ENCODE assay signal across 8 cellular contexts in genomic region chr2:241733391-241734207, GRCh38. TPM values are rescaled to one million over a fixed set of nuclear protein-coding genes. Genes with fewer than 3 reads are reported as not detected.
DNase-seq lines count a peak whose midpoint lies in the region; FAIRE-seq and TF ChIP-seq lines count a peak whose summit lies in the region.

No MANE protein-coding gene starts in this region.

- H3K4me3 ChIP-seq in BE2C (ENCODE audit: low read depth, low read length) (peak overlapping the region; percentile 45), LNCaP clone FGC (ENCODE audit: low read depth, low read length) (peak overlapping the region; percentile 47), ectodermal cell (ENCODE audit: insufficient read depth, low read depth, low read length) (peak overlapping the region; percentile 22), small intestine (ENCODE audit: low read depth in 1 of 2, low read length in 2 of 2) (peak overlapping the region in 1 of 2 donors; percentile 82)

- peaks cover 4% of the 10 kb centered on the region for H3K27me3 Mint-ChIP-seq in nephron (ENCODE audit: low read depth)

- WGBS in ectodermal cell, 2 experiments: 88 to 92% methylated on average over 23 of the region's 23 CpGs
- WGBS in small intestine, 3 donors: 79 to 85% (median 81%) methylated on average over 23 of the region's 23 CpGs

- no peak overlapping the region for H3K27ac Mint-ChIP-seq in nephron

- FAIRE-seq in small intestine (lab: Jason Lieb, UNC): no peak

- H3K27ac ChIP-seq in ectodermal cell (ENCODE audit: insufficient read depth, low read depth, low read length, poor library complexity, severe bottlenecking) (no peak overlapping the region), small intestine (ENCODE audit: low read depth in 1 of 2, low read length in 1 of 2) (no peak overlapping the region)

- H3K4me1 Mint-ChIP-seq in nephron: peaks cover 7% of the 10 kb centered on the region

- H3K4me1 ChIP-seq in BE2C (no peaks in the 10 kb centered on the region), ectodermal cell (ENCODE audit: control insufficient read depth, insufficient read depth, low read length) (no peaks in the 10 kb centered on the region), small intestine (ENCODE audit: control insufficient read depth in 2 of 2, insufficient read depth in 1 of 2, low read depth in 1 of 2, low read length in 1 of 2) (no peaks in the 10 kb centered on the region)

- intact Hi-C loops in posterior vena cava (cut with DNase I): no loop called here

- no peak for TF ChIP-seq CTCF in BE2C (IDR thresholded peaks at IDR 0.05; ENCODE audit: low read depth, low read length)
- no peak for TF ChIP-seq CTCF in LNCaP clone FGC (IDR thresholded peaks at IDR 0.05; ENCODE audit: control insufficient read depth, extremely low read depth, insufficient read depth)
- no peak for TF ChIP-seq CTCF in nephron (IDR thresholded peaks at IDR 0.05; ENCODE audit: unreplicated experiment in 3 of 3)

- H3K4me3 Mint-ChIP-seq in nephron: peak overlapping the region; percentile 74 to 78 (median 75)

- H3K9me3 Mint-ChIP-seq in nephron: no peaks in the 10 kb centered on the region

- H3K36me3 Mint-ChIP-seq in nephron (ENCODE audit: low read depth): peaks cover 5% of the 10 kb centered on the region

- H3K27me3 ChIP-seq in BE2C (no peaks in the 10 kb centered on the region), ectodermal cell (ENCODE audit: control insufficient read depth, insufficient read depth, low read length, poor library complexity, severe bottlenecking) (peaks cover 4% of the 10 kb centered on the region), small intestine (ENCODE audit: control insufficient read depth in 2 of 2, insufficient read depth in 2 of 2, low read length in 2 of 2) (no peaks in the 10 kb centered on the region)

- H3K36me3 ChIP-seq in BE2C (peaks cover 4% of the 10 kb centered on the region; the same call in 1 of the 2 replicates), ectodermal cell (ENCODE audit: control insufficient read depth, insufficient read depth, low read length) (no peaks in the 10 kb centered on the region), small intestine (ENCODE audit: control insufficient read depth in 2 of 2, insufficient read depth in 2 of 2, low read length in 2 of 2) (no peaks in the 10 kb centered on the region)

- DNase-seq in BE2C (no peak), LNCaP clone FGC (ENCODE audit: low read depth) (no peak), small intestine (no peak), EL (no peak), 8988T (no peak), posterior vena cava (ENCODE audit: low spot score) (no peak)

- H3K9me3 ChIP-seq in BE2C: no peaks in the 10 kb centered on the region
- H3K9me3 ChIP-seq in ectodermal cell (ENCODE audit: control insufficient read depth, low read length): no peaks in the 10 kb centered on the region
- no peaks in the 10 kb centered on the region for H3K9me3 ChIP-seq in small intestine (ENCODE audit: control insufficient read depth, low read depth)

RNA-seq across cellular contexts. Expression of gene D2HGDH, which starts 0.8 kb away (rescaled TPM):
- polyA plus RNA-seq in BE2C (2012; ENCODE audit: insufficient read depth, insufficient read length, low read depth): 42.2 TPM
- polyA plus RNA-seq in ectodermal cell (2013, experiment 1 of 4): 21.8 TPM
- polyA plus RNA-seq in ectodermal cell (2013, experiment 2 of 4): 22.8 TPM
- 27.5 TPM for polyA plus RNA-seq in ectodermal cell (2013, experiment 3 of 4)
- polyA plus RNA-seq in ectodermal cell (2013, experiment 4 of 4): 28.1 TPM
- polyA plus RNA-seq in small intestine: 10 to 100 TPM; 19.6 to 35.1 (median 31.9) TPM
- total RNA-seq in posterior vena cava: 10 to 100 TPM; 12.4 to 18.8 TPM

RNA-seq across cellular contexts. Expression of gene ING5, which starts 31.8 kb away (rescaled TPM):
- 58.2 TPM for polyA plus RNA-seq in BE2C (2012; ENCODE audit: insufficient read depth, insufficient read length, low read depth)
- 54.3 TPM for polyA plus RNA-seq in ectodermal cell (2013, experiment 1 of 4)
- polyA plus RNA-seq in ectodermal cell (2013, experiment 2 of 4): 51.0 TPM
- 41.2 TPM for polyA plus RNA-seq in ectodermal cell (2013, experiment 3 of 4)
- polyA plus RNA-seq in ectodermal cell (2013, experiment 4 of 4): 45.0 TPM
- 10 to 100 TPM; 20.3 to 44.1 (median 26.8) TPM for polyA plus RNA-seq in small intestine
- 10 to 100 TPM; 17.5 to 18.6 TPM for total RNA-seq in posterior vena cava

RNA-seq across cellular contexts. Expression of gene GAL3ST2, which starts 43.0 kb away (rescaled TPM):
- 4.8 TPM for polyA plus RNA-seq in BE2C (2012; ENCODE audit: insufficient read depth, insufficient read length, low read depth)
- not detected for polyA plus RNA-seq in ectodermal cell (2013, experiment 1 of 4)
- 0.18 TPM for polyA plus RNA-seq in ectodermal cell (2013, experiment 2 of 4)
- polyA plus RNA-seq in ectodermal cell (2013, experiment 3 of 4): 0.32 TPM
- not detected for polyA plus RNA-seq in ectodermal cell (2013, experiment 4 of 4)
- polyA plus RNA-seq in small intestine: under 1 TPM in 1 of 3 donors, not detected in 2; 0.04 TPM
- total RNA-seq in posterior vena cava: not detected

RNA-seq across cellular contexts. Expression of gene DTYMK, which starts 47.0 kb away (rescaled TPM):
- polyA plus RNA-seq in BE2C (2012; ENCODE audit: insufficient read depth, insufficient read length, low read depth): 71.9 TPM
- 87.3 TPM for polyA plus RNA-seq in ectodermal cell (2013, experiment 1 of 4)
- 87.3 TPM for polyA plus RNA-seq in ectodermal cell (2013, experiment 2 of 4)
- polyA plus RNA-seq in ectodermal cell (2013, experiment 3 of 4): 77.8 TPM
- polyA plus RNA-seq in ectodermal cell (2013, experiment 4 of 4): 76.4 TPM
- polyA plus RNA-seq in small intestine: 10 to 100 TPM; 14.3 to 59.3 (median 15.4) TPM
- 10 to 100 TPM; 12.8 to 14.8 TPM for total RNA-seq in posterior vena cava
